In genomic region chr7:88151119-88151790, GRCh38 we compare ENCODE assay signal across 19 cellular contexts.
DNase-seq lines count a peak whose midpoint lies in the region; ATAC-seq, FAIRE-seq and TF ChIP-seq lines count a peak whose summit lies in the region.
"Had no signal": no experiment of that assay in that cellular context is flagged by ENCODE, and none has a peak within 500 bp of the region (broad histone marks: within the 10 kb centered on the region; RNA-seq: fewer than 3 reads in every experiment).

No MANE protein-coding gene starts in this region.

- TF ChIP-seq CTCF in SK-N-SH (IDR thresholded peaks at IDR 0.05), result no peak

- no peak overlapping the region for H3K4me2 ChIP-seq in SK-N-SH

- no peaks in the 10 kb centered on the region for H3K79me2 ChIP-seq in SK-N-SH (ENCODE audit: insufficient read depth)

- no peak overlapping the region for H3K4me3 ChIP-seq in SK-N-SH (ENCODE audit: low read depth in 2 of 2, low read length in 1 of 2)
- H3K4me3 ChIP-seq: GM23248 had no signal

- no peaks in the 10 kb centered on the region for H3F3A ChIP-seq in SK-N-SH (replicated peaks; ENCODE audit: insufficient read depth)

- no peaks in the 10 kb centered on the region for H3K9me2 ChIP-seq in SK-N-SH

- no peak overlapping the region; a peak in 1 of 4 replicates for H3K27ac ChIP-seq in SK-N-SH (ENCODE audit: low read depth in 2 of 2, low read length in 1 of 2)
- H3K27ac ChIP-seq: C4-2B, GM23248, HL-60 had no signal

- no peaks in the 10 kb centered on the region for H4K20me1 ChIP-seq in SK-N-SH (ENCODE audit: insufficient read depth)

- DNase-seq in G401 (ENCODE audit: low spot score) (peak; percentile 95), NCI-H526 (lab: John Stamatoyannopoulos, UW) (peak; percentile 85 to 87), cerebellum (ENCODE audit: low spot score) (peak; percentile 69), pons (ENCODE audit: low spot score) (peak; percentile 17), SK-N-SH (no peak), RCC 7860 (ENCODE audit: low spot score) (no peak)
- DNase-seq: BE2C; CD4-positive, alpha-beta memory T cell; COR-L47; DND-41; GF-D8; GM23248; H7; IMR-90 had no signal

- H3K27me3 ChIP-seq in SK-N-SH (ENCODE audit: insufficient read depth), result no peaks in the 10 kb centered on the region
- H3K27me3 ChIP-seq: BE2C had no signal

- no peak for TF ChIP-seq RAD21 in SK-N-SH (IDR thresholded peaks at IDR 0.05; ENCODE audit: low read length)

- WGBS in SK-N-SH (ENCODE audit: low lambda C conversion rate), result 80% methylated on average over 7 of the region's 7 CpGs

- TF ChIP-seq EP300 in SK-N-SH (IDR thresholded peaks at IDR 0.05; ENCODE audit: borderline replicate concordance in 1 of 2, low read depth in 1 of 2, low read length in 1 of 2), result no peak

- H3K9ac ChIP-seq in SK-N-SH, result no peak overlapping the region
- H3K9ac ChIP-seq: GM23248 had no signal

- peaks cover 0 to 30% of the 10 kb centered on the region in 2 experiments for H3K36me3 ChIP-seq in SK-N-SH (replicated peaks in 1 of 2; ENCODE audit: control insufficient read depth in 1 of 2, insufficient read depth in 2 of 2, low read length in 1 of 2)

- peaks cover 0 to 3% of the 10 kb centered on the region in 2 experiments; a peak in 2 of 4 replicates for H3K4me1 ChIP-seq in SK-N-SH (ENCODE audit: control insufficient read depth in 1 of 2, insufficient read depth in 2 of 2, low read depth in 1 of 2, low read length in 1 of 2)
- H3K4me1 ChIP-seq: BE2C had no signal

- no peaks in the 10 kb centered on the region for H3K9me3 ChIP-seq in SK-N-SH
- H3K9me3 ChIP-seq: BE2C had no signal

- H2AFZ ChIP-seq in SK-N-SH (ENCODE audit: low read depth), result no peak overlapping the region
- H2AFZ ChIP-seq: GM23248 had no signal

- CTCF ChIA-PET in SK-N-SH (lab: Yijun Ruan, JAX), result no interaction called here

- no peak for FAIRE-seq in RCC 7860 (lab: Jason Lieb, UNC)
- FAIRE-seq: A204.1, D721Med had no signal

- in situ Hi-C loops in G401 (cut with HindIII; ENCODE audit: low sequenced_read_pairs), result no loop called here

- no peak for ATAC-seq in GM18873 (IDR thresholded peaks at IDR 0.05; ENCODE audit: low FRiP score, unreplicated experiment)

- POLR2A ChIA-PET in SK-N-SH (lab: Yijun Ruan, JAX), result no interaction called here

TF ChIP-seq in SK-N-SH, 30 proteins besides CTCF, POLR2A, EP300 and RAD21:
- TF ChIP-seq TCF12 (IDR thresholded peaks at IDR 0.05), result no peak
- no peak for TF ChIP-seq GABPA (IDR thresholded peaks at IDR 0.05; ENCODE audit: low read depth)
- no peak for TF ChIP-seq GATA2 (CRISPR knock-in tag; IDR thresholded peaks at IDR 0.05)
- TF ChIP-seq RXRA (IDR thresholded peaks at IDR 0.05; ENCODE audit: borderline replicate concordance, low read depth), result no peak
- no peak for TF ChIP-seq POLR2AphosphoS5 (IDR thresholded peaks at IDR 0.05; ENCODE audit: low read depth, low read length)
- TF ChIP-seq FOXJ3 (CRISPR knock-in tag; IDR thresholded peaks at IDR 0.05), result no peak
- TF ChIP-seq ELF1 (IDR thresholded peaks at IDR 0.05), result no peak
- TF ChIP-seq RFX5 (IDR thresholded peaks at IDR 0.05; ENCODE audit: low read length), result no peak
- no peak for TF ChIP-seq CHD2 (IDR thresholded peaks at IDR 0.05; ENCODE audit: low read length, partially characterized antibody)
- TF ChIP-seq PBX3 (IDR thresholded peaks at IDR 0.05), result no peak
- no peak for TF ChIP-seq NRF1 (IDR thresholded peaks at IDR 0.05; ENCODE audit: low read depth, low read length)
- TF ChIP-seq MAX (IDR thresholded peaks at IDR 0.05; ENCODE audit: low read depth), result no peak
- TF ChIP-seq FOXM1 (IDR thresholded peaks at IDR 0.05; ENCODE audit: low read depth), result no peak
- TF ChIP-seq MEF2A (IDR thresholded peaks at IDR 0.05; ENCODE audit: borderline replicate concordance, low read depth), result no peak
- TF ChIP-seq MXI1 (IDR thresholded peaks at IDR 0.05; ENCODE audit: low read depth, low read length), result no peak
- TF ChIP-seq USF2 (IDR thresholded peaks at IDR 0.05; ENCODE audit: borderline replicate concordance, low read depth, low read length), result no peak
- no peak for TF ChIP-seq ZBTB33 (IDR thresholded peaks at IDR 0.05; ENCODE audit: borderline replicate concordance, low read depth)
- TF ChIP-seq YY1 (IDR thresholded peaks at IDR 0.05; ENCODE audit: low read depth), result no peak
- no peak for TF ChIP-seq REST (IDR thresholded peaks at IDR 0.05; ENCODE audit: low read depth, low read length)
- no peak for TF ChIP-seq JUND (IDR thresholded peaks at IDR 0.05)

Comparison
In these comparisons a context has a peak if more than half of its experiments do, and no peak if none do; other contexts are left out.
1. DNase-seq: peak in G401 (single experiment), NCI-H526 (2 of 2), cerebellum (single experiment) and pons (single experiment); none in SK-N-SH (single experiment) and RCC 7860 (single experiment).